In genomic region chr12:102343361-102344121, GRCh38 we compare ENCODE assay signal across 16 cellular contexts.
DNase-seq lines count a peak whose midpoint lies in the region; ATAC-seq, FAIRE-seq and TF ChIP-seq lines count a peak whose summit lies in the region.
"Had no signal": no experiment of that assay in that cellular context is flagged by ENCODE, and none has a peak within 500 bp of the region (broad histone marks: within the 10 kb centered on the region; RNA-seq: fewer than 3 reads in every experiment).

No MANE protein-coding gene starts in this region.

- no peaks in the 10 kb centered on the region for H3K27me3 Mint-ChIP-seq in Calu3 (ENCODE audit: unreplicated experiment)

- no peak for FAIRE-seq in bronchial epithelial cell (lab: Jason Lieb, UNC)

- H3K9me3 ChIP-seq in mesodermal cell (ENCODE audit: control insufficient read depth, low read length), result no peaks in the 10 kb centered on the region
- no peaks in the 10 kb centered on the region for H3K9me3 ChIP-seq in MG63
- H3K9me3 ChIP-seq: SK-N-SH, thyroid gland had no signal

- WGBS in mesodermal cell (ENCODE audit: insufficient coverage in 2 of 2), 2 experiments, result 80 to 100% methylated on average over 1 of the region's 1 CpG

- intact Hi-C loops in Calu3 (cut with micrococcal nuclease; ENCODE audit: unreplicated experiment), result no loop called here

- H3K27ac ChIP-seq in mesodermal cell (ENCODE audit: low read depth, low read length, severe bottlenecking), result peak overlapping the region; percentile 10
- H3K27ac ChIP-seq: dorsolateral prefrontal cortex, thyroid gland had no signal

- H3K4me3 Mint-ChIP-seq in Calu3 (ENCODE audit: low read depth, unreplicated experiment), result no peak overlapping the region
- H3K4me3 Mint-ChIP-seq: GM23338, nephron progenitor cell had no signal

- peaks cover 4% of the 10 kb centered on the region for H3K4me1 ChIP-seq in mesodermal cell (ENCODE audit: control insufficient read depth, insufficient read depth, low read length, poor library complexity, severe bottlenecking)
- H3K4me1 ChIP-seq: thyroid gland had no signal

- H3K9me3 Mint-ChIP-seq in Calu3 (ENCODE audit: low read depth, unreplicated experiment), result peaks cover 2% of the 10 kb centered on the region
- H3K9me3 Mint-ChIP-seq: GM23338 had no signal

- H3K27me3 ChIP-seq in bronchial epithelial cell (ENCODE audit: control insufficient read depth, insufficient read depth, low read length), result no peaks in the 10 kb centered on the region
- no peaks in the 10 kb centered on the region for H3K27me3 ChIP-seq in MG63
- H3K27me3 ChIP-seq: thyroid gland had no signal

- H3K36me3 ChIP-seq in bronchial epithelial cell (ENCODE audit: control insufficient read depth, insufficient read depth, low read length) (no peaks in the 10 kb centered on the region), mesodermal cell (ENCODE audit: control insufficient read depth, insufficient read depth, low read length) (no peaks in the 10 kb centered on the region), MG63 (no peaks in the 10 kb centered on the region)
- H3K36me3 ChIP-seq: thyroid gland had no signal

- no peak overlapping the region for H3K27ac Mint-ChIP-seq in Calu3 (ENCODE audit: unreplicated experiment)
- H3K27ac Mint-ChIP-seq: GM23338, nephron progenitor cell had no signal

- H3K36me3 Mint-ChIP-seq in Calu3 (ENCODE audit: insufficient read depth, unreplicated experiment), result no peaks in the 10 kb centered on the region

- BruUV-seq in Calu3 (replicated peaks; lab: Mats Ljungman, UMichigan), result no TSS peak

- no peak for TF ChIP-seq CTCF in Calu3 (IDR thresholded peaks at IDR 0.05; ENCODE audit: unreplicated experiment)
- no peak for TF ChIP-seq CTCF in bronchial epithelial cell (IDR thresholded peaks at IDR 0.05; ENCODE audit: insufficient read depth, low read length, severe bottlenecking)

- DNase-seq in Calu3 (peak; percentile 28), HuH-7.5 (ENCODE audit: low spot score) (peak; percentile 17), bronchial epithelial cell (ENCODE audit: low read depth) (peak; percentile 71), MG63 (no peak)
- no peak for DNase-seq in NK-92 treated with Interleukin-12 subunit alpha and Interleukin-12 subunit beta, amount 100 ng/mL, for 24 hours (lab: John Stamatoyannopoulos, UW)
- DNase-seq: activated CD4-positive, alpha-beta T cell treated with anti-CD3 and anti-CD28 coated beads, Interleukin-2, amount 50 U/mL, for 48 hours; dorsolateral prefrontal cortex; nephron progenitor cell; SK-N-SH; stimulated activated CD4-positive, alpha-beta T cell treated with anti-CD3 and anti-CD28 coated beads, Interleukin-1b, Interleukin-23, amount 100 ng/mL, for 48 hours; thyroid gland had no signal

- ATAC-seq in HG02970 (IDR thresholded peaks at IDR 0.05; ENCODE audit: low FRiP score, unreplicated experiment) (no peak), GM18867 (IDR thresholded peaks at IDR 0.05; ENCODE audit: unreplicated experiment) (no peak)
- ATAC-seq: GM23338 had no signal

- CTCF ChIA-PET in Calu3 (lab: Charles Lee), result no interaction called here

- no peak overlapping the region for H3K4me3 ChIP-seq in bronchial epithelial cell (ENCODE audit: low read depth, low read length)
- H3K4me3 ChIP-seq in mesodermal cell (ENCODE audit: extremely low read depth, insufficient read depth, low read length, poor library complexity, severe bottlenecking), result no peak overlapping the region
- H3K4me3 ChIP-seq in MG63, result no peak overlapping the region
- H3K4me3 ChIP-seq: dorsolateral prefrontal cortex, GM23338, lung, thyroid gland had no signal

- H3K4me1 Mint-ChIP-seq in Calu3 (ENCODE audit: low read depth, unreplicated experiment), result peaks cover 8% of the 10 kb centered on the region
- H3K4me1 Mint-ChIP-seq: GM23338 had no signal

Comparison
In these comparisons a context has a peak if more than half of its experiments do, and no peak if none do; other contexts are left out.
1. DNase-seq: peak in Calu3 (single experiment), HuH-7.5 (single experiment) and bronchial epithelial cell (single experiment); none in MG63 (single experiment) and NK-92 treated with Interleukin-12 subunit alpha and Interleukin-12 subunit beta, amount 100 ng/mL, for 24 hours (single experiment).